In genomic region chr17:49191407-49191916, GRCh38 we compare ENCODE assay signal across 8 cellular contexts. TPM values are rescaled to one million over a fixed set of nuclear protein-coding genes. Genes with fewer than 3 reads are reported as not detected.
A peak's percentile ranks its signal among the peaks of the same experiment; 100 is the strongest.
DNase-seq lines count a peak whose midpoint lies in the region; ATAC-seq and TF ChIP-seq lines count a peak whose summit lies in the region.

No MANE protein-coding gene starts in this region.

- no peak for DNase-seq in activated T-cell treated with anti-CD3 and anti-CD28 coated beads, Interleukin-2, amount 50 U/mL, for 72 hours
- DNase-seq in activated T-cell treated with anti-CD3 and anti-CD28 coated beads for 4 hours (no peak), HL-60 (ENCODE audit: low read depth in 1 of 2, low spot score in 1 of 2) (no peak), astrocyte of the cerebellum (ENCODE audit: low read depth) (peak; percentile 9), memory B cell (ENCODE audit: low spot score in 2 of 2) (no peak), SKM-1 treated with dmso at 0.1 percent for 144 hours (lab: John Stamatoyannopoulos, UW; ENCODE audit: unreplicated experiment) (no peak), EL (no peak)

- H3K27me3 Mint-ChIP-seq in activated T-cell treated with anti-CD3 and anti-CD28 coated beads, Interleukin-2, amount 50 U/mL, for 72 hours (ENCODE audit: low read depth), result no peaks in the 10 kb centered on the region
- no peaks in the 10 kb centered on the region for H3K27me3 Mint-ChIP-seq in memory B cell

- H3K4me3 ChIP-seq in HL-60 (replicated peaks; ENCODE audit: insufficient read depth, low read length) (peak overlapping the region; percentile 55), astrocyte of the cerebellum (ENCODE audit: low read depth, low read length) (peak overlapping the region; percentile 72)

- no peaks in the 10 kb centered on the region for H3K9me3 Mint-ChIP-seq in activated T-cell treated with anti-CD3 and anti-CD28 coated beads, Interleukin-2, amount 50 U/mL, for 72 hours
- no peaks in the 10 kb centered on the region for H3K9me3 Mint-ChIP-seq in memory B cell

- no peaks in the 10 kb centered on the region for H3K27me3 ChIP-seq in HL-60 (ENCODE audit: insufficient read depth, poor library complexity, severe bottlenecking)

- peak overlapping the region; percentile 99 for H3K27ac ChIP-seq in HL-60 (replicated peaks)

- H3K27ac Mint-ChIP-seq in activated T-cell treated with anti-CD3 and anti-CD28 coated beads, Interleukin-2, amount 50 U/mL, for 72 hours, result peak overlapping the region; percentile 99
- H3K27ac Mint-ChIP-seq in memory B cell, result peak overlapping the region; percentile 99

- no peaks in the 10 kb centered on the region for H3K36me3 Mint-ChIP-seq in activated T-cell treated with anti-CD3 and anti-CD28 coated beads, Interleukin-2, amount 50 U/mL, for 72 hours (ENCODE audit: insufficient read depth in 2 of 2)
- H3K36me3 Mint-ChIP-seq in memory B cell, result no peaks in the 10 kb centered on the region

- in situ Hi-C loops in astrocyte of the cerebellum (cut with HindIII; ENCODE audit: low sequenced_read_pairs), result no loop called here

- TF ChIP-seq CTCF in HL-60 (IDR thresholded peaks at IDR 0.05; ENCODE audit: insufficient read depth, low read length), result no peak
- no peak for TF ChIP-seq CTCF in astrocyte of the cerebellum (IDR thresholded peaks at IDR 0.05; ENCODE audit: low read depth, low read length, missing control alignments)

- H3K4me3 Mint-ChIP-seq in activated T-cell treated with anti-CD3 and anti-CD28 coated beads, Interleukin-2, amount 50 U/mL, for 72 hours, result peak overlapping the region; percentile 93 to 98
- H3K4me3 Mint-ChIP-seq in memory B cell, result peak overlapping the region; percentile 97

- H3K4me1 Mint-ChIP-seq in activated T-cell treated with anti-CD3 and anti-CD28 coated beads, Interleukin-2, amount 50 U/mL, for 72 hours (ENCODE audit: low read depth), result peaks cover 53% of the 10 kb centered on the region
- peaks cover 19% of the 10 kb centered on the region for H3K4me1 Mint-ChIP-seq in memory B cell

- peak in 1 of 2 donors; percentile 6 for ATAC-seq in activated T-cell treated with anti-CD3 and anti-CD28 coated beads, Interleukin-2, amount 50 U/mL, for 72 hours (replicated peaks in 1 of 2)
- ATAC-seq in memory B cell (ENCODE audit: low read depth) (no peak), GM19397 (IDR thresholded peaks at IDR 0.05; ENCODE audit: unreplicated experiment) (no peak)

RNA-seq across cellular contexts. Expression of gene GNGT2, which starts 18.9 kb away (rescaled TPM):
- 10 to 100 TPM; 24.6 to 27.5 TPM for total RNA-seq in activated T-cell treated with anti-CD3 and anti-CD28 coated beads, Interleukin-2, amount 50 U/mL, for 72 hours

RNA-seq across cellular contexts. Expression of gene ABI3, which starts 19.0 kb away (rescaled TPM):
- total RNA-seq in activated T-cell treated with anti-CD3 and anti-CD28 coated beads, Interleukin-2, amount 50 U/mL, for 72 hours, result 10 to 100 TPM; 27.9 to 32.4 TPM

RNA-seq across cellular contexts. Expression of gene PHOSPHO1, which starts 39.1 kb away (rescaled TPM):
- total RNA-seq in activated T-cell treated with anti-CD3 and anti-CD28 coated beads, Interleukin-2, amount 50 U/mL, for 72 hours, result under 1 TPM in 1 of 2 donors, not detected in 1; 0.29 TPM

RNA-seq across cellular contexts. Expression of gene B4GALNT2, which starts 58.9 kb away (rescaled TPM):
- total RNA-seq in activated T-cell treated with anti-CD3 and anti-CD28 coated beads, Interleukin-2, amount 50 U/mL, for 72 hours, result not detected
